Comparison of ENCODE assay signal across 8 cellular contexts in the genomic region with DNA sequence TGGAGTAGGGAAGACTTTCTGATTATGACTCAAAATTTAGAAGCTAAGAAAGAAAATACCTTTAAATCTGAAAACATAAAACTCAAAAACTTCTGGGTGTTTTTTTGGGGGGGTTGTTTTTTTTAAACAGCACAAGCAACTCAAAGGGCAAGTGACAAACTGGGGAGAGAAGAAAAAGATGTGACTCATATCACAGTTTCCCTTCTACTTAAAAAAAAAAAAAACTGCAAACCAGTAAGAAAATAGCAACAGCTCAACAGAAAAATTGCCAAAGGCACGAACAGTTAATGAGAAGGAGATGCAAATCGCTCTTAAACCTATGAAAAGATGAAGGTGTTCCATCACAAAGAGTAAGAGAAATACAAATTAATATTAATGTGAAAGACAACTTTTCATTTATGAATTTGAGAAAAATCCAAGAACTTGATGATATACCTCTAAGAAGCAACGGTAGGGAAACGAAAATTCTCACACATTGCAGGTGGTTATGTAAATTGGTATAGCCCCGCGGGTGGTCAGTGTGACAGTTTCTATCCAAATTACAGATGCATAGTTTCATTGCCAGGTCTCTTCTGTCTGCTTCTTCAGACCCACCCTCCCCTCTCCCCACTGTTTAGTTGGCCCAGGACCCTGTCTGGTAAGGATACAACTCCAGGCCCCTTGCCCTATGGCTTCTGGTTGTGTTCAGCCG. TPM values are rescaled to one million over a fixed set of nuclear protein-coding genes. Genes with fewer than 3 reads are reported as not detected.
DNase-seq lines count a peak whose midpoint lies in the region; ATAC-seq and TF ChIP-seq lines count a peak whose summit lies in the region.

No MANE protein-coding gene starts in this region.

- H3K27me3 Mint-ChIP-seq in natural killer cell treated with Interleukin-12 subunit alpha and Interleukin-12 subunit beta and Interleukin-15 and Interleukin-18, amount 100 ng/mL, for 72 hours = no peaks in the 10 kb centered on the region

- 77 to 88% (median 86%) methylated on average over 7 of the region's 7 CpGs for WGBS in heart left ventricle, 4 donors

- peaks cover 56 to 66% of the 10 kb centered on the region in 2 donors for H3K4me1 Mint-ChIP-seq in natural killer cell treated with Interleukin-12 subunit alpha and Interleukin-12 subunit beta and Interleukin-15 and Interleukin-18, amount 100 ng/mL, for 72 hours (ENCODE audit: low read depth in 2 of 2)

- peak overlapping the region; percentile 83 for H3K4me3 Mint-ChIP-seq in natural killer cell treated with Interleukin-12 subunit alpha and Interleukin-12 subunit beta and Interleukin-15 and Interleukin-18, amount 100 ng/mL, for 72 hours

- intact Hi-C loops in heart left ventricle (cut with DNase I) = loop anchor here in 2 of 10 donors (10.0 kb wide), 2 partner anchors 46 to 126 kb away; no protein-coding TSS in a partner anchor

- H3K4me1 ChIP-seq in heart left ventricle = peaks cover 0 to 86% (median 15%) of the 10 kb centered on the region in 12 donors

- no peak for TF ChIP-seq POLR2A in heart left ventricle (IDR thresholded peaks at IDR 0.05)

- no peaks in the 10 kb centered on the region for H3K36me3 Mint-ChIP-seq in natural killer cell treated with Interleukin-12 subunit alpha and Interleukin-12 subunit beta and Interleukin-15 and Interleukin-18, amount 100 ng/mL, for 72 hours

- no peak overlapping the region for H3K4me3 ChIP-seq in heart left ventricle
- H3K4me3 ChIP-seq in MG63 = no peak overlapping the region

- no peak for TF ChIP-seq CTCF in heart left ventricle (IDR thresholded peaks at IDR 0.05)

- H3K9me3 ChIP-seq in heart left ventricle (no peaks in the 10 kb centered on the region), MG63 (no peaks in the 10 kb centered on the region)

- H3K36me3 ChIP-seq in heart left ventricle (peaks cover 0 to 27% (median 6%) of the 10 kb centered on the region in 9 donors), MG63 (no peaks in the 10 kb centered on the region)

- peak; percentile 77 for ATAC-seq in GM18873 (IDR thresholded peaks at IDR 0.05; ENCODE audit: low FRiP score, unreplicated experiment)
- ATAC-seq in HG02610 (IDR thresholded peaks at IDR 0.05; ENCODE audit: unreplicated experiment) = peak; percentile 73
- ATAC-seq in natural killer cell treated with Interleukin-12 subunit alpha and Interleukin-12 subunit beta and Interleukin-15 and Interleukin-18, amount 100 ng/mL, for 72 hours = peak; percentile 75 to 81
- ATAC-seq in heart left ventricle = no peak

- H3K27me3 ChIP-seq in heart left ventricle (no peaks in the 10 kb centered on the region), MG63 (no peaks in the 10 kb centered on the region)

- no peaks in the 10 kb centered on the region for H3K9me3 Mint-ChIP-seq in natural killer cell treated with Interleukin-12 subunit alpha and Interleukin-12 subunit beta and Interleukin-15 and Interleukin-18, amount 100 ng/mL, for 72 hours

- H3K27ac ChIP-seq in heart left ventricle = peak overlapping the region in 1 of 12 donors; percentile 50

- H3K27ac Mint-ChIP-seq in natural killer cell treated with Interleukin-12 subunit alpha and Interleukin-12 subunit beta and Interleukin-15 and Interleukin-18, amount 100 ng/mL, for 72 hours = peak overlapping the region; percentile 82 to 83

- DNase-seq in MV-4-11 (lab: John Stamatoyannopoulos, UW) (peak; percentile 51), heart left ventricle (no peak), A172 (ENCODE audit: low spot score) (no peak), MG63 (no peak)
- DNase-seq in natural killer cell treated with Interleukin-12 subunit alpha and Interleukin-12 subunit beta and Interleukin-15 and Interleukin-18, amount 100 ng/mL, for 72 hours (ENCODE audit: low spot score) = no peak
- DNase-seq in activated CD8-positive, alpha-beta memory T cell treated with anti-CD3 and anti-CD28 coated beads, Interleukin-2, amount 50 U/mL, for 4 hours = no peak

RNA-seq across cellular contexts. Expression of a gene that starts 9.0 kb away (rescaled TPM):
- total RNA-seq in natural killer cell treated with Interleukin-12 subunit alpha and Interleukin-12 subunit beta and Interleukin-15 and Interleukin-18, amount 100 ng/mL, for 72 hours = 10 to 100 TPM; 16.9 to 17.6 TPM
- total RNA-seq in heart left ventricle = 10 to 100 TPM in 7 of 9 donors, 1 to 10 TPM in 2; 6.5 to 46.7 (median 12.9) TPM
- 1 to 10 TPM; 8.2 to 9.6 TPM for polyA plus RNA-seq in heart left ventricle
- total RNA-seq in A172 (2014; rRNA removed; shearing (Covaris generic)) = 3.6 and 10.4 TPM in 2 replicates
- 2.6 and 5.8 TPM in 2 replicates for total RNA-seq in MG63 (2014; rRNA removed; shearing (Covaris generic); ENCODE audit: low replicate concordance)

RNA-seq across cellular contexts. Expression of a gene that starts 27.5 kb away (rescaled TPM):
- 10 to 100 TPM; 19.9 to 22.2 TPM for total RNA-seq in natural killer cell treated with Interleukin-12 subunit alpha and Interleukin-12 subunit beta and Interleukin-15 and Interleukin-18, amount 100 ng/mL, for 72 hours
- 10 to 100 TPM in 3 of 9 donors, 1 to 10 TPM in 6; 4.5 to 28.2 (median 8.3) TPM for total RNA-seq in heart left ventricle
- polyA plus RNA-seq in heart left ventricle = 10 to 100 TPM in 1 of 2 donors, 1 to 10 TPM in 1; 7.4 to 12.9 TPM
- 64.9 and 67.7 TPM in 2 replicates for total RNA-seq in A172 (2014; rRNA removed; shearing (Covaris generic))
- 44.5 and 64.3 TPM in 2 replicates for total RNA-seq in MG63 (2014; rRNA removed; shearing (Covaris generic); ENCODE audit: low replicate concordance)

Comparison
In these comparisons a context has a peak if more than half of its experiments do, and no peak if none do; other contexts are left out.
1. ATAC-seq: peak in GM18873 (single experiment), HG02610 (single experiment) and natural killer cell treated with Interleukin-12 subunit alpha and Interleukin-12 subunit beta and Interleukin-15 and Interleukin-18, amount 100 ng/mL, for 72 hours (2 of 2); none in heart left ventricle (0 of 4).